In the genomic region with DNA sequence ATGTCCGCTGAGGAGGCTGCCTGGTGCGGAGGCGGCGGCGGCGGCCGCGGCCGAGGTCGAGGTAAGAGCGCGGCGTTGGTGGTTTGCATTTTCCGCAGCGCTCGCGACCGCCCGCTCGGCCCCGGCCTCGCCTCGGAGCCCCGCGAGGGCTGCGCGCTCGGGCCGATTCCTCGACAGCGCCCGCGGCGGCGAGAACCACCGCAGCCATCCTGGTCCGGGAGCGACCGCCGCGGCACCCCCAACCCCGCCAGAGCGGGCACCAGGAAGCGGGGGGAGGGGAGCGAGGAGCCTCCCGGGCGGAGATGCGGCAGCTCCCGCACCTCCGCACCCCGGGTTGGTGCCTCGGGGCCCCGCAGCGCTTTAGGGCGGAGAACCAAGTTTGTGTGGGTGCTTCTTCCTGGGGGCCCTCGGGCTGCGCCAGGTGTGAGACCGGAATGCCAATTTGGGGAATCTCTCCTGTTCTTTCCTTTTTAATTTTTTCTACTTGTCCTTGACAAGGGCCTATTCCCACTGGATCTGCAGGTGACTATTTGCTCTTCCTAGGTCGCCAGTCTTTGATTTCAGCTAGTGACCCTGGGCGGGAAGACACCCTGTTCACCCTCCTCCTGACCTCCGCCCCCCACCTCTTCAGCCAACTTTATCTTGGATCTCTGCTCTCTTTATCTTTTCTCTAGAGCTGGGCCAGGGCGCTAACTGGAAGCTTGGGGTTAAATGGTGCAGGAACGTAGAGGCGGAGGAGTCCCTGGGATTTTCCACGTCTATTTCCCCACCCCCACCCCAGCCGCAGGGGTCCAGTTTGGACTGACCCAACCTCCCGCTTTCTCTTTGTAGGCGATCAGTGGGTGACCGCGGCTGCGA, we compare ENCODE assay signal across 8 cellular contexts. TPM values are rescaled to one million over a fixed set of nuclear protein-coding genes. Genes with fewer than 3 reads are reported as not detected.
A peak's percentile ranks its signal among the peaks of the same experiment; 100 is the strongest.
DNase-seq lines count a peak whose midpoint lies in the region; ATAC-seq, FAIRE-seq and TF ChIP-seq lines count a peak whose summit lies in the region.

A gene with protein sequence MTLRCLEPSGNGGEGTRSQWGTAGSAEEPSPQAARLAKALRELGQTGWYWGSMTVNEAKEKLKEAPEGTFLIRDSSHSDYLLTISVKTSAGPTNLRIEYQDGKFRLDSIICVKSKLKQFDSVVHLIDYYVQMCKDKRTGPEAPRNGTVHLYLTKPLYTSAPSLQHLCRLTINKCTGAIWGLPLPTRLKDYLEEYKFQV (plus strand): TSS at position 822 of the 858 bp plus-strand sequence. CDS start 223 bp downstream, outside the sequence.

- peak within 1 kb of the TSS; percentile 90 for H3K4me2 ChIP-seq in K562 (ENCODE audit: insufficient read depth, low read length)

- H2AFZ ChIP-seq in K562 (ENCODE audit: low read depth, low read length) = peak within 1 kb of the TSS; percentile 71

- DNase-seq in COLO668 (lab: John Stamatoyannopoulos, UW; ENCODE audit: unreplicated experiment) (peak; percentile 66), SK-N-DZ (ENCODE audit: low spot score) (peak; percentile 46), K562 (ENCODE audit: extremely low read depth in 1 of 4, low spot score in 3 of 4) (peak; percentile 59 to 82 (median 60)), RCC 7860 (ENCODE audit: low spot score) (no peak), GOT3 (lab: John Stamatoyannopoulos, UW) (no peak)

- FAIRE-seq in K562 (lab: Jason Lieb, UNC) = peak; percentile 63
- FAIRE-seq in RCC 7860 (lab: Jason Lieb, UNC) = no peak

- H3K4me3 ChIP-seq in K562 (peak within 1 kb of the TSS; percentile 93), iPS-18c (ENCODE audit: insufficient read depth, low read depth, low read length) (peak within 1 kb of the TSS; percentile 94), skin epidermis (peak within 1 kb of the TSS; percentile 55 to 84 (median 66))

- CTCF ChIA-PET in K562 (lab: Yijun Ruan, JAX; ENCODE audit: low intra/inter-chr PET ratio) = interaction anchor here (0.6 to 1.2 kb wide), 2 partner anchors 192 to 197 kb away, joined by 3 read pairs; no protein-coding TSS in a partner anchor

- peak; percentile 5 for ATAC-seq in HG02623 (IDR thresholded peaks at IDR 0.05; ENCODE audit: unreplicated experiment)
- peak; percentile 23 for ATAC-seq in K562

- BruUV-seq in K562 (replicated peaks; lab: Mats Ljungman, UMichigan) = no TSS peak

- peaks cover 7% of the 10 kb centered on the region; the same call in 1 of the 2 replicates for H4K20me1 ChIP-seq in K562 (replicated peaks; ENCODE audit: control insufficient read depth, insufficient read depth, low read length)

- POLR2A ChIA-PET in K562 (lab: Yijun Ruan, JAX) = interaction anchor here (0.6 to 3.6 kb wide), 12 partner anchors 11 to 643 kb away, joined by 3 to 22 read pairs (median 4); partner anchors contain the start of gene EEA1

- H3K9me3 ChIP-seq in K562 (replicated peaks; ENCODE audit: control insufficient read depth, insufficient read depth, low read depth, low read length) (no peaks in the 10 kb centered on the region), iPS-18c (ENCODE audit: control insufficient read depth, insufficient read depth, low read length) (no peaks in the 10 kb centered on the region)

- H3K27me3 ChIP-seq in K562 (ENCODE audit: control insufficient read depth in 2 of 2, insufficient read depth in 2 of 2, low read length in 2 of 2) = no peaks in the 10 kb centered on the region

- H3K36me3 ChIP-seq in K562 (ENCODE audit: control insufficient read depth, insufficient read depth, low read length) = peaks cover 45% of the 10 kb centered on the region

- no peak for TF ChIP-seq CTCF in K562 (IDR thresholded peaks at IDR 0.05 in 2 of 3, conservative IDR thresholded peaks at IDR 0.05 in 1 of 3; ENCODE audit: insufficient read depth in 2 of 3, low read depth in 1 of 3, low read length in 3 of 3)

- under 1% methylated on average over 59 of the region's 71 CpGs for WGBS in K562 (ENCODE audit: insufficient coverage, low coverage, missing lambda C conversion rate)

- in situ Hi-C loops in K562 (cut with MboI) = loop anchor here (5.0 kb wide), 1 partner anchor 170 kb away; no protein-coding TSS in a partner anchor

- intact Hi-C loops in K562 (cut with micrococcal nuclease) = no loop called here

- peak within 1 kb of the TSS; percentile 88 to 99 for H3K9ac ChIP-seq in K562 (ENCODE audit: insufficient read depth in 1 of 2, low read depth in 2 of 2, low read length in 2 of 2)

- peak within 1 kb of the TSS; percentile 96 for H3K27ac ChIP-seq in K562 (ENCODE audit: extremely low read depth, low read depth, low read length)
- H3K27ac ChIP-seq in skin epidermis = peak within 1 kb of the TSS; percentile 27 to 93 (median 83)

- no peak for TF ChIP-seq RAD21 in K562 (CRISPR knock-in tag; conservative IDR thresholded peaks at IDR 0.05 in 1 of 2, IDR thresholded peaks at IDR 0.05 in 1 of 2)

- H3K9me1 ChIP-seq in K562 (ENCODE audit: control insufficient read depth, insufficient read depth, low read length) = no peaks in the 10 kb centered on the region

- peaks cover 70% of the 10 kb centered on the region for H3K79me2 ChIP-seq in K562 (ENCODE audit: control insufficient read depth, insufficient read depth, low read length)

- peak; percentile 41; the same call in 1 of the 2 replicates for TF ChIP-seq POLR2A in K562 (conservative IDR thresholded peaks at IDR 0.05)

- H3K4me1 ChIP-seq in K562 (replicated peaks in 1 of 2; ENCODE audit: control insufficient read depth in 2 of 2, insufficient read depth in 2 of 2, low read length in 2 of 2) = peaks cover 18 to 47% of the 10 kb centered on the region in 2 experiments; a peak in 4 of 5 replicates

- TF ChIP-seq EP300 in K562 (IDR thresholded peaks at IDR 0.05; ENCODE audit: low read length) = peak; percentile 75; the same call in 1 of the 2 replicates

TF ChIP-seq in K562, 482 proteins besides CTCF, POLR2A, EP300 and RAD21 (continues in another document):
- TF ChIP-seq, protein P1, sequence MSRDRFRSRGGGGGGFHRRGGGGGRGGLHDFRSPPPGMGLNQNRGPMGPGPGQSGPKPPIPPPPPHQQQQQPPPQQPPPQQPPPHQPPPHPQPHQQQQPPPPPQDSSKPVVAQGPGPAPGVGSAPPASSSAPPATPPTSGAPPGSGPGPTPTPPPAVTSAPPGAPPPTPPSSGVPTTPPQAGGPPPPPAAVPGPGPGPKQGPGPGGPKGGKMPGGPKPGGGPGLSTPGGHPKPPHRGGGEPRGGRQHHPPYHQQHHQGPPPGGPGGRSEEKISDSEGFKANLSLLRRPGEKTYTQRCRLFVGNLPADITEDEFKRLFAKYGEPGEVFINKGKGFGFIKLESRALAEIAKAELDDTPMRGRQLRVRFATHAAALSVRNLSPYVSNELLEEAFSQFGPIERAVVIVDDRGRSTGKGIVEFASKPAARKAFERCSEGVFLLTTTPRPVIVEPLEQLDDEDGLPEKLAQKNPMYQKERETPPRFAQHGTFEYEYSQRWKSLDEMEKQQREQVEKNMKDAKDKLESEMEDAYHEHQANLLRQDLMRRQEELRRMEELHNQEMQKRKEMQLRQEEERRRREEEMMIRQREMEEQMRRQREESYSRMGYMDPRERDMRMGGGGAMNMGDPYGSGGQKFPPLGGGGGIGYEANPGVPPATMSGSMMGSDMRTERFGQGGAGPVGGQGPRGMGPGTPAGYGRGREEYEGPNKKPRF (IDR thresholded peaks at IDR 0.05; ENCODE audit: low read depth, low read length) = no peak
- TF ChIP-seq, protein P2, sequence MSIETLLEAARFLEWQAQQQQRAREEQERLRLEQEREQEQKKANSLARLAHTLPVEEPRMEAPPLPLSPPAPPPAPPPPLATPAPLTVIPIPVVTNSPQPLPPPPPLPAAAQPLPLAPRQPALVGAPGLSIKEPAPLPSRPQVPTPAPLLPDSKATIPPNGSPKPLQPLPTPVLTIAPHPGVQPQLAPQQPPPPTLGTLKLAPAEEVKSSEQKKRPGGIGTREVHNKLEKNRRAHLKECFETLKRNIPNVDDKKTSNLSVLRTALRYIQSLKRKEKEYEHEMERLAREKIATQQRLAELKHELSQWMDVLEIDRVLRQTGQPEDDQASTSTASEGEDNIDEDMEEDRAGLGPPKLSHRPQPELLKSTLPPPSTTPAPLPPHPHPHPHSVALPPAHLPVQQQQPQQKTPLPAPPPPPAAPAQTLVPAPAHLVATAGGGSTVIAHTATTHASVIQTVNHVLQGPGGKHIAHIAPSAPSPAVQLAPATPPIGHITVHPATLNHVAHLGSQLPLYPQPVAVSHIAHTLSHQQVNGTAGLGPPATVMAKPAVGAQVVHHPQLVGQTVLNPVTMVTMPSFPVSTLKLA (conservative IDR thresholded peaks at IDR 0.05) = no peak
- TF ChIP-seq ZNF583 (CRISPR knock-in tag; IDR thresholded peaks at IDR 0.05) (0 out of 2 replicates have a peak, but pooled peaks have one; percentile 18), ZNF3 (CRISPR knock-in tag; IDR thresholded peaks at IDR 0.05) (no peak)

RNA-seq across cellular contexts. Expression of the gene that starts here (rescaled TPM):
- polyA plus RNA-seq in SK-N-DZ (2014; cell fraction: cytosol; rRNA removed) = 34.9 and 55.9 TPM in 2 replicates
- 70.1 and 81.4 TPM in 2 replicates for polyA plus RNA-seq in SK-N-DZ (2014; cell fraction: nucleus; rRNA removed)
- 86.5 and 141 TPM in 2 replicates for total RNA-seq in K562 (2011; cell fraction: chromatin; rRNA removed; ENCODE audit: low replicate concordance)
- total RNA-seq in K562 (2011; cell fraction: nucleolus; rRNA removed) = 70.0 and 75.7 TPM in 2 replicates
- total RNA-seq in K562 (2011; cell fraction: nucleoplasm; rRNA removed) = 87.0 and 111 TPM in 2 replicates
- total RNA-seq in K562 (2014; rRNA removed) (140 and 162 TPM in 2 replicates), K562 (2014; rRNA removed; fragmentation: Illumina TruSeq; extraction: Trizol) (95.8 and 106 TPM in 2 replicates), K562 (2015; rRNA removed; fragmentation: Illumina TruSeq; extraction: Trizol) (144 and 150 TPM in 2 replicates), K562 (2021) (90.4 and 92.2 TPM in 2 replicates)
- polyA plus RNA-seq in K562 (2011; rRNA removed) (95.5 and 98.7 TPM in 2 replicates), K562 (2014; fragmentation: Illumina TruSeq; extraction: Trizol) (122 and 149 TPM in 2 replicates), K562 (2014; fragmentation: Nextera tagmentation; extraction: Ambion mirVana) (10 to 100 TPM; 37.0 to 37.8 TPM), K562 (2014; rRNA removed) (135 and 156 TPM in 2 replicates)
- 78.1 and 92.3 TPM in 2 replicates for polyA plus RNA-seq in K562 (2011; cell fraction: cytosol; rRNA removed)
- 131 and 154 TPM in 2 replicates for polyA plus RNA-seq in K562 (2011; cell fraction: nucleus; rRNA removed)
- 96.0 and 204 TPM in 2 replicates for polyA plus RNA-seq in K562 (2012)
- 49.6 and 59.2 TPM in 2 replicates for polyA minus RNA-seq in K562 (2011; rRNA and poly(A)+ RNA removed)
- polyA minus RNA-seq in K562 (2011; cell fraction: cytosol; rRNA and poly(A)+ RNA removed) = 41.8 and 47.4 TPM in 2 replicates
- polyA minus RNA-seq in K562 (2011; cell fraction: nucleus; rRNA and poly(A)+ RNA removed) = 58.6 and 82.4 TPM in 2 replicates

Comparison
In these comparisons a context has a peak if more than half of its experiments do, and no peak if none do; other contexts are left out.
1. DNase-seq: peak in COLO668 (single experiment), SK-N-DZ (single experiment) and K562 (4 of 4); none in RCC 7860 (single experiment) and GOT3 (single experiment).
2. Peak in every context shown above with its lines, with median percentiles within 50 percentile points of each other: H3K4me3 ChIP-seq.